In the genomic region with DNA sequence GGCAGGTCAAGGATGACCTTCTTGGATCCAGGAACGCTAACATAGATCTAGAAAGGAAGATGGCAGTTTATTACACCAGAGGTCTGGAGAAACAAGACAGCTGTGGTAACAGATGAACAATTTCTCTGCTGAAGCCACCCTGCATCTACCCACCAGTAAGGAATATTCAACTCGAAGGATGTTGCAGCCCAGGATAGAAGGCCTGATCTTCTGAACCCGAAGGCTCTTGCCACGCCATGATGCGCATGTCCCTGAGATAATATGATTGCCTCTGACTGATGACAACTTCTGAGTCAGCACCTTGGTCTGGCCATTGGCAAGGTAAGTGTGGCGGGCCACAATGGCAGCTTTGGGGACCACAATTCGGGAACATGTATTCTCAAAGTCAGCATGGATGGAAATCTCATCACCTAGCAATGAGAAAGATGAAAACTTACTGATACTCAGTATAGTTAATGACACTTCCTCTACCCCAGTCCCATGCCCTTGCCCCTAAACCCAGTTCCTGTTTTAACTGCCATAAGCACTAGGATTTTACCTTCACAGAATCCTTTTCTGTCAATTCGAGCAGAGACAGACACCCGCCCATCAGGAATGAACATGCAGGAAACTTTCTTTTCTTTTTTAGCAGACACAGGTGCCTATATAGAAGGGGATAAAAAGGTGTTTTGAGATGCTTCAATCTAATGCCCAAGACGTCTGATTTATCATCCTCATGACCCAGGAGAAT, we compare ENCODE assay signal across 8 cellular contexts. TPM values are rescaled to one million over a fixed set of nuclear protein-coding genes. Genes with fewer than 3 reads are reported as not detected.
A peak's percentile ranks its signal among the peaks of the same experiment; 100 is the strongest.
DNase-seq lines count a peak whose midpoint lies in the region; ATAC-seq, FAIRE-seq and TF ChIP-seq lines count a peak whose summit lies in the region.

No MANE protein-coding gene starts in this region.

- no peaks in the 10 kb centered on the region for H3K9me1 ChIP-seq in keratinocyte (ENCODE audit: control insufficient read depth, extremely low read depth, insufficient read depth, low read length)

- H3K9me3 ChIP-seq in AG04450 (ENCODE audit: control insufficient read depth, insufficient read depth, low read length) (no peaks in the 10 kb centered on the region), keratinocyte (ENCODE audit: control insufficient read depth, low read depth, low read length) (no peaks in the 10 kb centered on the region), stomach (no peaks in the 10 kb centered on the region)

- peak overlapping the region; percentile 97 for H3K4me2 ChIP-seq in keratinocyte (ENCODE audit: control insufficient read depth, extremely low read depth, insufficient read depth, low read depth, low read length)

- H2AFZ ChIP-seq in keratinocyte (ENCODE audit: control insufficient read depth, low read length), result no peak overlapping the region

- H3K79me2 ChIP-seq in keratinocyte (ENCODE audit: control insufficient read depth, insufficient read depth, low read length), result peaks cover 8% of the 10 kb centered on the region

- POLR2A ChIA-PET in AG04450 (lab: Yijun Ruan, JAX), result no interaction called here

- intact Hi-C loops in stomach (cut with DNase I; ENCODE audit: low total_unique reads), result no loop called here

- ATAC-seq in GM18519 (IDR thresholded peaks at IDR 0.05; ENCODE audit: low FRiP score, unreplicated experiment) (no peak), GM19397 (IDR thresholded peaks at IDR 0.05; ENCODE audit: unreplicated experiment) (no peak), HG03135 (IDR thresholded peaks at IDR 0.05; ENCODE audit: unreplicated experiment) (no peak)

- TF ChIP-seq POLR2A in stomach (IDR thresholded peaks at IDR 0.05), result no peak

- peak overlapping the region; percentile 96 for H3K4me3 ChIP-seq in AG04450 (ENCODE audit: low read depth, low read length)
- H3K4me3 ChIP-seq in LNCaP clone FGC (ENCODE audit: low read depth, low read length), result peak overlapping the region; percentile 86
- peak overlapping the region; percentile 57 to 96 (median 93) for H3K4me3 ChIP-seq in keratinocyte (ENCODE audit: control insufficient read depth in 2 of 3, extremely low read depth in 1 of 3, insufficient read depth in 2 of 3, low read depth in 1 of 3, low read length in 3 of 3)
- H3K4me3 ChIP-seq in stomach, result peak overlapping the region; percentile 70 to 97 (median 76)

- CTCF ChIA-PET in AG04450 (lab: Charles Lee), result interaction anchor here (0.5 to 4.4 kb wide), 6 partner anchors 13 to 85 kb away, joined by 3 to 23 read pairs (median 5); a partner anchor contains a TSS

- H3K27me3 ChIP-seq in AG04450 (ENCODE audit: control insufficient read depth, insufficient read depth, low read length), result no peaks in the 10 kb centered on the region
- no peaks in the 10 kb centered on the region for H3K27me3 ChIP-seq in keratinocyte (ENCODE audit: control insufficient read depth, extremely low read depth, insufficient read depth, low read length)
- H3K27me3 ChIP-seq in stomach, result no peaks in the 10 kb centered on the region

- no peak overlapping the region for H3K9ac ChIP-seq in keratinocyte (ENCODE audit: control insufficient read depth, extremely low read depth, insufficient read depth, low read length)

- WGBS in stomach, 5 donors, result 2 to 11% (median 6%) methylated on average over 9 to 10 of the region's 10 CpGs

- H3K27ac ChIP-seq in AG04450 (ENCODE audit: low read depth, low read length) (no peak overlapping the region), keratinocyte (ENCODE audit: control insufficient read depth, insufficient read depth, low read length) (no peak overlapping the region), stomach (peak overlapping the region; percentile 71 to 100 (median 97))

- no peak for FAIRE-seq in keratinocyte (lab: Jason Lieb, UNC)

- H4K20me1 ChIP-seq in keratinocyte (ENCODE audit: control insufficient read depth, extremely low read depth, insufficient read depth, low read length), result no peaks in the 10 kb centered on the region

- H3K4me1 ChIP-seq in keratinocyte (ENCODE audit: control insufficient read depth, extremely low read depth, insufficient read depth, low read length), result peaks cover 43% of the 10 kb centered on the region
- H3K4me1 ChIP-seq in stomach, result peaks cover 38 to 69% (median 49%) of the 10 kb centered on the region in 4 donors

- TF ChIP-seq EP300 in stomach (IDR thresholded peaks at IDR 0.05), result no peak

- dilution Hi-C loops in keratinocyte (cut with MboI; ENCODE audit: extremely low pct_ligation_motif_present, low sequenced_read_pairs), result no loop called here

- DNase-seq in AG04450 (ENCODE audit: low read depth, low spot score) (no peak), LNCaP clone FGC (ENCODE audit: low read depth) (no peak), keratinocyte (ENCODE audit: low read depth, low spot score) (no peak), stomach (peak; percentile 43)
- DNase-seq in activated naive CD4-positive, alpha-beta T cell treated with anti-CD3 and anti-CD28 coated beads, Interleukin-2, amount 50 U/mL, for 16 hours, result peak; percentile 38

- peaks cover 13 to 18% of the 10 kb centered on the region in 2 experiments for H3K36me3 ChIP-seq in keratinocyte (ENCODE audit: control insufficient read depth in 2 of 2, extremely low read depth in 1 of 2, insufficient read depth in 2 of 2, low read length in 2 of 2)
- H3K36me3 ChIP-seq in stomach, result peaks cover 30 to 44% (median 36%) of the 10 kb centered on the region in 4 donors

- TF ChIP-seq CTCF in AG04450 (IDR thresholded peaks at IDR 0.05; ENCODE audit: low read depth, low read length) (no peak), LNCaP clone FGC (IDR thresholded peaks at IDR 0.05; ENCODE audit: control insufficient read depth, extremely low read depth, insufficient read depth) (no peak), keratinocyte (optimal IDR thresholded peaks at IDR 0.05 in 1 of 3, IDR thresholded peaks at IDR 0.05 in 1 of 3, conservative IDR thresholded peaks at IDR 0.05 in 1 of 3; ENCODE audit: extremely low read depth in 1 of 3, insufficient read depth in 2 of 3, low read length in 3 of 3) (no peak), stomach (IDR thresholded peaks at IDR 0.05) (no peak)

RNA-seq across cellular contexts. Expression of a gene that starts 1.8 kb away (rescaled TPM):
- polyA plus RNA-seq in AG04450 (2011; rRNA removed) (156 and 229 TPM in 2 replicates), keratinocyte (89.7 to 165 TPM (median 159 TPM) in 3 replicates), stomach (100 to 1,000 TPM; 217 to 613 (median 334) TPM)
- 235 and 252 TPM in 2 replicates for polyA minus RNA-seq in AG04450 (2011; rRNA and poly(A)+ RNA removed)
- polyA plus RNA-seq in keratinocyte (2011; ENCODE audit: low read depth), result 41.9 TPM
- polyA plus RNA-seq in keratinocyte (2011; cell fraction: cytosol; rRNA removed), result 55.4 and 104 TPM in 2 replicates
- 156 and 196 TPM in 2 replicates for polyA plus RNA-seq in keratinocyte (2011; cell fraction: nucleus; rRNA removed)
- polyA plus RNA-seq in keratinocyte (2012; ENCODE audit: low replicate concordance), result 39.4 and 112 TPM in 2 replicates
- polyA minus RNA-seq in keratinocyte, result 115 to 413 TPM (median 186 TPM) in 3 replicates
- polyA minus RNA-seq in keratinocyte (2011; cell fraction: cytosol; rRNA and poly(A)+ RNA removed), result 82.9 TPM
- 106 and 162 TPM in 2 replicates for polyA minus RNA-seq in keratinocyte (2011; cell fraction: nucleus; rRNA and poly(A)+ RNA removed)
- total RNA-seq in stomach, result 1,000 to 10,000 TPM in 3 of 5 donors, 100 to 1,000 TPM in 2; 204 to 3,386 (median 1,054) TPM

RNA-seq across cellular contexts. Expression of a gene that starts 27.0 kb away (rescaled TPM):
- polyA plus RNA-seq in AG04450 (2011; rRNA removed), result not detected in 2 replicates
- not detected in 2 replicates for polyA minus RNA-seq in AG04450 (2011; rRNA and poly(A)+ RNA removed)
- 0.04 TPM in 1 of 3 replicates, not detected in the others for polyA plus RNA-seq in keratinocyte
- polyA plus RNA-seq in keratinocyte (2011; ENCODE audit: low read depth), result not detected
- polyA plus RNA-seq in keratinocyte (2011; cell fraction: cytosol; rRNA removed), result not detected in 2 replicates
- polyA plus RNA-seq in keratinocyte (2011; cell fraction: nucleus; rRNA removed), result not detected in 2 replicates
- polyA plus RNA-seq in keratinocyte (2012; ENCODE audit: low replicate concordance), result not detected in 2 replicates
- polyA minus RNA-seq in keratinocyte, result not detected in 3 replicates
- polyA minus RNA-seq in keratinocyte (2011; cell fraction: cytosol; rRNA and poly(A)+ RNA removed), result not detected
- not detected in 2 replicates for polyA minus RNA-seq in keratinocyte (2011; cell fraction: nucleus; rRNA and poly(A)+ RNA removed)
- not detected for total RNA-seq in stomach
- polyA plus RNA-seq in stomach, result not detected

RNA-seq across cellular contexts. Expression of a gene that starts 30.1 kb away (rescaled TPM):
- polyA plus RNA-seq in AG04450 (2011; rRNA removed), result 23.1 and 25.0 TPM in 2 replicates
- 8.7 and 9.9 TPM in 2 replicates for polyA minus RNA-seq in AG04450 (2011; rRNA and poly(A)+ RNA removed)
- 8.1 to 14.0 TPM (median 10.0 TPM) in 3 replicates for polyA plus RNA-seq in keratinocyte
- 8.0 TPM for polyA plus RNA-seq in keratinocyte (2011; ENCODE audit: low read depth)
- 11.0 and 11.3 TPM in 2 replicates for polyA plus RNA-seq in keratinocyte (2011; cell fraction: cytosol; rRNA removed)
- 6.8 and 8.9 TPM in 2 replicates for polyA plus RNA-seq in keratinocyte (2011; cell fraction: nucleus; rRNA removed)
- polyA plus RNA-seq in keratinocyte (2012; ENCODE audit: low replicate concordance), result 9.6 and 16.1 TPM in 2 replicates
- polyA minus RNA-seq in keratinocyte, result 3.7 to 6.9 TPM (median 4.3 TPM) in 3 replicates
- 5.8 TPM for polyA minus RNA-seq in keratinocyte (2011; cell fraction: cytosol; rRNA and poly(A)+ RNA removed)
- 1.9 and 3.1 TPM in 2 replicates for polyA minus RNA-seq in keratinocyte (2011; cell fraction: nucleus; rRNA and poly(A)+ RNA removed)
- 100 to 1,000 TPM in 1 of 5 donors, 10 to 100 TPM in 3, 1 to 10 TPM in 1; 5.8 to 165 (median 18.9) TPM for total RNA-seq in stomach
- 10 to 100 TPM; 31.4 to 53.2 (median 43.9) TPM for polyA plus RNA-seq in stomach

RNA-seq across cellular contexts. Expression of a gene that starts 30.2 kb away (rescaled TPM):
- polyA plus RNA-seq in AG04450 (2011; rRNA removed) (0.83 and 1.2 TPM in 2 replicates), keratinocyte (0.53 to 0.83 TPM (median 0.66 TPM) in 3 replicates), stomach (under 1 TPM in 2 of 3 donors, not detected in 1; 0.19 to 0.45 TPM)
- 1.1 and 1.5 TPM in 2 replicates for polyA minus RNA-seq in AG04450 (2011; rRNA and poly(A)+ RNA removed)
- polyA plus RNA-seq in keratinocyte (2011; ENCODE audit: low read depth), result not detected
- polyA plus RNA-seq in keratinocyte (2011; cell fraction: cytosol; rRNA removed), result 0.46 and 0.81 TPM in 2 replicates
- 1.5 and 1.6 TPM in 2 replicates for polyA plus RNA-seq in keratinocyte (2011; cell fraction: nucleus; rRNA removed)
- 0.20 and 0.78 TPM in 2 replicates for polyA plus RNA-seq in keratinocyte (2012; ENCODE audit: low replicate concordance)
- 0.29 to 1.9 TPM (median 0.40 TPM) in 3 replicates for polyA minus RNA-seq in keratinocyte
- polyA minus RNA-seq in keratinocyte (2011; cell fraction: cytosol; rRNA and poly(A)+ RNA removed), result 1.7 TPM
- polyA minus RNA-seq in keratinocyte (2011; cell fraction: nucleus; rRNA and poly(A)+ RNA removed), result 0.47 and 0.95 TPM in 2 replicates
- 1 to 10 TPM in 1 of 5 donors, under 1 TPM in 2, not detected in 2; 0.73 to 2.6 (median 0.87) TPM for total RNA-seq in stomach

RNA-seq across cellular contexts. Expression of a gene that starts 36.7 kb away (rescaled TPM):
- polyA plus RNA-seq in AG04450 (2011; rRNA removed) (39.3 and 47.2 TPM in 2 replicates), keratinocyte (9.2 to 26.4 TPM (median 20.0 TPM) in 3 replicates), stomach (1 to 10 TPM; 7.2 to 8.2 (median 7.4) TPM)
- 25.7 and 33.3 TPM in 2 replicates for polyA minus RNA-seq in AG04450 (2011; rRNA and poly(A)+ RNA removed)
- 0.77 TPM for polyA plus RNA-seq in keratinocyte (2011; ENCODE audit: low read depth)
- 16.8 and 21.1 TPM in 2 replicates for polyA plus RNA-seq in keratinocyte (2011; cell fraction: cytosol; rRNA removed)
- 12.9 and 13.4 TPM in 2 replicates for polyA plus RNA-seq in keratinocyte (2011; cell fraction: nucleus; rRNA removed)
- polyA plus RNA-seq in keratinocyte (2012; ENCODE audit: low replicate concordance), result 2.4 and 9.0 TPM in 2 replicates
- polyA minus RNA-seq in keratinocyte, result 10.7 to 17.8 TPM (median 16.1 TPM) in 3 replicates
- 18.8 TPM for polyA minus RNA-seq in keratinocyte (2011; cell fraction: cytosol; rRNA and poly(A)+ RNA removed)
- polyA minus RNA-seq in keratinocyte (2011; cell fraction: nucleus; rRNA and poly(A)+ RNA removed), result 5.2 and 8.9 TPM in 2 replicates
- 10 to 100 TPM in 3 of 5 donors, 1 to 10 TPM in 2; 5.8 to 28.4 (median 14.0) TPM for total RNA-seq in stomach

Comparison
In these comparisons a context has a peak if more than half of its experiments do, and no peak if none do; other contexts are left out.
1. DNase-seq: peak in activated naive CD4-positive, alpha-beta T cell treated with anti-CD3 and anti-CD28 coated beads, Interleukin-2, amount 50 U/mL, for 16 hours (single experiment) and stomach (single experiment); none in AG04450 (single experiment), LNCaP clone FGC (single experiment) and keratinocyte (single experiment).
2. H3K27ac ChIP-seq: peak in stomach (5 of 5); none in AG04450 (single experiment) and keratinocyte (single experiment).
3. Peak in every context shown above with its lines, with median percentiles within 50 percentile points of each other: H3K4me3 ChIP-seq.